1 cellular context compared by ENCODE assay signal in the genomic region with DNA sequence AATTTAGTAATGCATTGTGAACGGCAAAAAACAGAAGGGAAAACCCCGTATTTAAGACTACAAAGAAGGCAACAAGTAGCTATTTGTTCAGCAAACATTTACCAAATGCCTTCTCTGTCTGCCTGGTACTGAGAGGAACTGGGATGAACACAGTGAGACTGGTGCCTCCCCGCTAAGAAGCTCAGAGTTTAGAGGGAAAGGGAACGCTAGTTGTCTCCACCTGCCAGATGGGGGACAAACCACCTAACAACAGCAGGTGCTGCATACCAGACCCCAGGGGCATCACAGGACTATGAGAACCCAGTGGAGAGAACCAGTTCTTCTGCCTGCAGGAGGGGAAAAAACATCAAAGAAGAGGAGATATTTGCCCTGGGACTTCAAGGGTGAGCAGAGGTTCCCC.
TF ChIP-seq lines count a peak whose summit lies in the region.

No MANE protein-coding gene starts in this region.

TF ChIP-seq in H1, 55 proteins besides CTCF, POLR2A, EP300 and RAD21 (continued from another document):
- peak; percentile 44 to 85; a peak in 1 of 4 replicates for TF ChIP-seq HDAC2 (IDR thresholded peaks at IDR 0.05; ENCODE audit: borderline replicate concordance in 1 of 2, low read depth in 2 of 2, low read length in 2 of 2)
- TF ChIP-seq BCL11A (IDR thresholded peaks at IDR 0.05; ENCODE audit: low read depth in 2 of 2, low read length in 2 of 2): peak in 1 of 2 experiments; percentile 13
- TF ChIP-seq CTBP2 (IDR thresholded peaks at IDR 0.05; ENCODE audit: borderline replicate concordance, insufficient read depth, insufficient read length, low read length): peak; percentile 63
- TF ChIP-seq BRCA1 (IDR thresholded peaks at IDR 0.05; ENCODE audit: low read depth, low read length): no peak
- peak; percentile 86; the same call in 1 of the 2 replicates for TF ChIP-seq TCF12 (IDR thresholded peaks at IDR 0.05; ENCODE audit: low read depth, low read length)
- TF ChIP-seq, protein P1, sequence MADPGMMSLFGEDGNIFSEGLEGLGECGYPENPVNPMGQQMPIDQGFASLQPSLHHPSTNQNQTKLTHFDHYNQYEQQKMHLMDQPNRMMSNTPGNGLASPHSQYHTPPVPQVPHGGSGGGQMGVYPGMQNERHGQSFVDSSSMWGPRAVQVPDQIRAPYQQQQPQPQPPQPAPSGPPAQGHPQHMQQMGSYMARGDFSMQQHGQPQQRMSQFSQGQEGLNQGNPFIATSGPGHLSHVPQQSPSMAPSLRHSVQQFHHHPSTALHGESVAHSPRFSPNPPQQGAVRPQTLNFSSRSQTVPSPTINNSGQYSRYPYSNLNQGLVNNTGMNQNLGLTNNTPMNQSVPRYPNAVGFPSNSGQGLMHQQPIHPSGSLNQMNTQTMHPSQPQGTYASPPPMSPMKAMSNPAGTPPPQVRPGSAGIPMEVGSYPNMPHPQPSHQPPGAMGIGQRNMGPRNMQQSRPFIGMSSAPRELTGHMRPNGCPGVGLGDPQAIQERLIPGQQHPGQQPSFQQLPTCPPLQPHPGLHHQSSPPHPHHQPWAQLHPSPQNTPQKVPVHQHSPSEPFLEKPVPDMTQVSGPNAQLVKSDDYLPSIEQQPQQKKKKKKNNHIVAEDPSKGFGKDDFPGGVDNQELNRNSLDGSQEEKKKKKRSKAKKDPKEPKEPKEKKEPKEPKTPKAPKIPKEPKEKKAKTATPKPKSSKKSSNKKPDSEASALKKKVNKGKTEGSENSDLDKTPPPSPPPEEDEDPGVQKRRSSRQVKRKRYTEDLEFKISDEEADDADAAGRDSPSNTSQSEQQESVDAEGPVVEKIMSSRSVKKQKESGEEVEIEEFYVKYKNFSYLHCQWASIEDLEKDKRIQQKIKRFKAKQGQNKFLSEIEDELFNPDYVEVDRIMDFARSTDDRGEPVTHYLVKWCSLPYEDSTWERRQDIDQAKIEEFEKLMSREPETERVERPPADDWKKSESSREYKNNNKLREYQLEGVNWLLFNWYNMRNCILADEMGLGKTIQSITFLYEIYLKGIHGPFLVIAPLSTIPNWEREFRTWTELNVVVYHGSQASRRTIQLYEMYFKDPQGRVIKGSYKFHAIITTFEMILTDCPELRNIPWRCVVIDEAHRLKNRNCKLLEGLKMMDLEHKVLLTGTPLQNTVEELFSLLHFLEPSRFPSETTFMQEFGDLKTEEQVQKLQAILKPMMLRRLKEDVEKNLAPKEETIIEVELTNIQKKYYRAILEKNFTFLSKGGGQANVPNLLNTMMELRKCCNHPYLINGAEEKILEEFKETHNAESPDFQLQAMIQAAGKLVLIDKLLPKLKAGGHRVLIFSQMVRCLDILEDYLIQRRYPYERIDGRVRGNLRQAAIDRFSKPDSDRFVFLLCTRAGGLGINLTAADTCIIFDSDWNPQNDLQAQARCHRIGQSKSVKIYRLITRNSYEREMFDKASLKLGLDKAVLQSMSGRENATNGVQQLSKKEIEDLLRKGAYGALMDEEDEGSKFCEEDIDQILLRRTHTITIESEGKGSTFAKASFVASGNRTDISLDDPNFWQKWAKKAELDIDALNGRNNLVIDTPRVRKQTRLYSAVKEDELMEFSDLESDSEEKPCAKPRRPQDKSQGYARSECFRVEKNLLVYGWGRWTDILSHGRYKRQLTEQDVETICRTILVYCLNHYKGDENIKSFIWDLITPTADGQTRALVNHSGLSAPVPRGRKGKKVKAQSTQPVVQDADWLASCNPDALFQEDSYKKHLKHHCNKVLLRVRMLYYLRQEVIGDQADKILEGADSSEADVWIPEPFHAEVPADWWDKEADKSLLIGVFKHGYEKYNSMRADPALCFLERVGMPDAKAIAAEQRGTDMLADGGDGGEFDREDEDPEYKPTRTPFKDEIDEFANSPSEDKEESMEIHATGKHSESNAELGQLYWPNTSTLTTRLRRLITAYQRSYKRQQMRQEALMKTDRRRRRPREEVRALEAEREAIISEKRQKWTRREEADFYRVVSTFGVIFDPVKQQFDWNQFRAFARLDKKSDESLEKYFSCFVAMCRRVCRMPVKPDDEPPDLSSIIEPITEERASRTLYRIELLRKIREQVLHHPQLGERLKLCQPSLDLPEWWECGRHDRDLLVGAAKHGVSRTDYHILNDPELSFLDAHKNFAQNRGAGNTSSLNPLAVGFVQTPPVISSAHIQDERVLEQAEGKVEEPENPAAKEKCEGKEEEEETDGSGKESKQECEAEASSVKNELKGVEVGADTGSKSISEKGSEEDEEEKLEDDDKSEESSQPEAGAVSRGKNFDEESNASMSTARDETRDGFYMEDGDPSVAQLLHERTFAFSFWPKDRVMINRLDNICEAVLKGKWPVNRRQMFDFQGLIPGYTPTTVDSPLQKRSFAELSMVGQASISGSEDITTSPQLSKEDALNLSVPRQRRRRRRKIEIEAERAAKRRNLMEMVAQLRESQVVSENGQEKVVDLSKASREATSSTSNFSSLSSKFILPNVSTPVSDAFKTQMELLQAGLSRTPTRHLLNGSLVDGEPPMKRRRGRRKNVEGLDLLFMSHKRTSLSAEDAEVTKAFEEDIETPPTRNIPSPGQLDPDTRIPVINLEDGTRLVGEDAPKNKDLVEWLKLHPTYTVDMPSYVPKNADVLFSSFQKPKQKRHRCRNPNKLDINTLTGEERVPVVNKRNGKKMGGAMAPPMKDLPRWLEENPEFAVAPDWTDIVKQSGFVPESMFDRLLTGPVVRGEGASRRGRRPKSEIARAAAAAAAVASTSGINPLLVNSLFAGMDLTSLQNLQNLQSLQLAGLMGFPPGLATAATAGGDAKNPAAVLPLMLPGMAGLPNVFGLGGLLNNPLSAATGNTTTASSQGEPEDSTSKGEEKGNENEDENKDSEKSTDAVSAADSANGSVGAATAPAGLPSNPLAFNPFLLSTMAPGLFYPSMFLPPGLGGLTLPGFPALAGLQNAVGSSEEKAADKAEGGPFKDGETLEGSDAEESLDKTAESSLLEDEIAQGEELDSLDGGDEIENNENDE (IDR thresholded peaks at IDR 0.05; ENCODE audit: insufficient replicate concordance, low read length): no peak
- no peak for TF ChIP-seq TAF1 (IDR thresholded peaks at IDR 0.05; ENCODE audit: low read depth, low read length)
TF ChIP-seq in H1: peak in this region for 7.
